ENCODE assay signal across 19 cellular contexts in genomic region chr1:161379071-161379470, GRCh38.
DNase-seq lines count a peak whose midpoint lies in the region.
"Had no signal": no experiment of that assay in that cellular context is flagged by ENCODE, and none has a peak within 500 bp of the region (broad histone marks: within the 10 kb centered on the region; RNA-seq: fewer than 3 reads in every experiment).

No MANE protein-coding gene starts in this region.

- no peaks in the 10 kb centered on the region for H3K36me3 ChIP-seq in adipocyte (ENCODE audit: control insufficient read depth, insufficient read depth, low read length, severe bottlenecking)
- H3K36me3 ChIP-seq: BLaER1, cardiac muscle cell, pancreas had no signal

- no peaks in the 10 kb centered on the region for H3K9me3 ChIP-seq in adipocyte (ENCODE audit: control insufficient read depth, low read length)
- H3K9me3 ChIP-seq: BLaER1, pancreas had no signal

- no peaks in the 10 kb centered on the region for H3K27me3 ChIP-seq in adipocyte (replicated peaks; ENCODE audit: control insufficient read depth, insufficient read depth, low read length)
- H3K27me3 ChIP-seq: BLaER1, cardiac muscle cell, pancreas had no signal

- peak; percentile 69 for DNase-seq in AG08395 (ENCODE audit: low spot score)
- peak; percentile 26 for DNase-seq in ELF-1 (ENCODE audit: low read depth, low spot score)
- DNase-seq in adipocyte (ENCODE audit: low read depth) = no peak
- peak; percentile 70 for DNase-seq in islet precursor cell
- no peak for DNase-seq in stimulated activated CD4-positive, alpha-beta T cell treated with anti-CD3 and anti-CD28 coated beads, Interleukin-4, amount 100 ng/mL, for 24 hours
- no peak for DNase-seq in NCI-H1694 (lab: John Stamatoyannopoulos, UW)
- no peak for DNase-seq in activated CD4-positive, CD25-positive, alpha-beta regulatory T cell treated with anti-CD3 and anti-CD28 coated beads, Interleukin-2, amount 50 U/mL, for 72 hours
- no peak for DNase-seq in GF-D8 (lab: John Stamatoyannopoulos, UW)
- DNase-seq: activated naive CD4-positive, alpha-beta T cell treated with anti-CD3 and anti-CD28 coated beads for 36 hours; DND-41; mesendoderm; NCI-H1930; NCI-H748 treated with DMSO at 0.1 percent for 48 hours; stimulated activated CD4-positive, alpha-beta T cell treated with anti-CD3 and anti-CD28 coated beads, Interleukin-1b, Interleukin-23, amount 100 ng/mL, for 48 hours; T-helper 2 cell had no signal

- H3K4me3 ChIP-seq in adipocyte (ENCODE audit: low read length) = peak overlapping the region; percentile 76
- H3K4me3 ChIP-seq: BLaER1, cardiac muscle cell, pancreas had no signal

- H3K4me1 ChIP-seq in adipocyte (ENCODE audit: control insufficient read depth, insufficient read depth, low read length) = peaks cover 23% of the 10 kb centered on the region

- H3K9ac ChIP-seq in adipocyte (ENCODE audit: low read length) = peak overlapping the region; percentile 79
- H3K9ac ChIP-seq: BLaER1, KMS-11 had no signal

Comparison
In these comparisons a context has a peak if more than half of its experiments do, and no peak if none do; other contexts are left out.
1. DNase-seq: peak in AG08395 (single experiment), ELF-1 (single experiment) and islet precursor cell (single experiment); none in adipocyte (single experiment), stimulated activated CD4-positive, alpha-beta T cell treated with anti-CD3 and anti-CD28 coated beads, Interleukin-4, amount 100 ng/mL, for 24 hours (single experiment), NCI-H1694 (single experiment), activated CD4-positive, CD25-positive, alpha-beta regulatory T cell treated with anti-CD3 and anti-CD28 coated beads, Interleukin-2, amount 50 U/mL, for 72 hours (single experiment) and GF-D8 (single experiment).